9 cellular contexts compared by ENCODE assay signal in the genomic region with DNA sequence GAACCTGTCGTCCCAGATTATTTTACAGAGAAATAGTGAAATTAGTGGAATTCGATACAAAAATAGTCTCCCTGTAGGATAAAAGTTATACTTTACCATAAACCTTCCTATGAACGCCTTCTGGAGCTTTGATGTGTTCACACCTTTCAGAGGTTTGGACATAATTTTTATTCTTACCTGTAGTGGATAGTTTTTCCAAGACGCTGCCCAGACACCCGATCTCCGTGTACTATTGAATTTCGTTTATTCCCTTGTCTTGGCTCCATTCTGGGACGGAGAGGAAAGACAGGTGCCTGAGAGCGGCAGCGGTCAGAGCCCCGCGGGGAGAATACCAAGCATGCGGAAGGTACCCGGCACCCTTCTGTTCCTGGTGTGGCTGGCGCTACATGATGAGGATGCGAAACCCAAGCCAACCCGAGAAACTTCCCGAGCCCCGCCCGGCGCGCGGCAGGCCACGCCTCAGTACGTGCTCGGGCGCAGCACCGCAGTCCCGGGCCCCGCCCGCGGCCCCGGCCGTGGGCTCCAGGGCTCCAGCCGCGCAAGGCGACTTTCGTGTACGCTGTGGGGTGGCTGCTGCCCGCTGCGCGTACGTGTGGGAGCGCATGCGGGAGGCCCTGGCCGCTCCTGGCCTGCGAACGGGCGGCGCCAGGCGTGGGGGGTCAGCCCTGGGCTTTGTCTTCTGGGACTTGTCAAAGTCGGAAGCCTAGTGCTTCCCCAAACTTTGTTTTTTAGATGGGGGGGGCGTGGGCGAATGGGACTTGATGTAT. TPM values are rescaled to one million over a fixed set of nuclear protein-coding genes. Genes with fewer than 3 reads are reported as not detected.
DNase-seq lines count a peak whose midpoint lies in the region; ATAC-seq, FAIRE-seq and TF ChIP-seq lines count a peak whose summit lies in the region.
"Had no signal": no experiment of that assay in that cellular context is flagged by ENCODE, and none has a peak within 500 bp of the region (broad histone marks: within the 10 kb centered on the region; RNA-seq: fewer than 3 reads in every experiment).

No MANE protein-coding gene starts in this region.

- 2 to 5% methylated on average over 51 to 54 of the region's 54 CpGs for WGBS in pancreas, 2 donors
- 6 to 14% methylated on average over 26 to 29 of the region's 54 CpGs for WGBS in thyroid gland, 2 donors

- CTCF ChIA-PET in activated naive CD4-positive, alpha-beta T cell treated with anti-CD3 and anti-CD28 coated beads, Interleukin-2, amount 10 ng/mL, durations not matched to agents 7 days and 5 days (lab: Charles Lee), result interaction anchor here (0.9 to 2.4 kb wide), 4 partner anchors 9 to 87 kb away, joined by 3 to 23 read pairs (median 4); no protein-coding TSS in a partner anchor

- H3K9me3 Mint-ChIP-seq in activated naive CD4-positive, alpha-beta T cell treated with anti-CD3 and anti-CD28 coated beads, Interleukin-2, amount 10 ng/mL, durations not matched to agents 7 days and 5 days, result no peaks in the 10 kb centered on the region

- H3K27me3 Mint-ChIP-seq in activated naive CD4-positive, alpha-beta T cell treated with anti-CD3 and anti-CD28 coated beads, Interleukin-2, amount 10 ng/mL, durations not matched to agents 7 days and 5 days, result peaks cover 5% of the 10 kb centered on the region

- H3K36me3 Mint-ChIP-seq in activated naive CD4-positive, alpha-beta T cell treated with anti-CD3 and anti-CD28 coated beads, Interleukin-2, amount 10 ng/mL, durations not matched to agents 7 days and 5 days, result peaks cover 51% of the 10 kb centered on the region

- peak; percentile 95 for DNase-seq in RWPE2 (ENCODE audit: low spot score)
- peak; percentile 89 for DNase-seq in activated naive CD4-positive, alpha-beta T cell treated with anti-CD3 and anti-CD28 coated beads, Interleukin-2, amount 10 ng/mL, durations not matched to agents 7 days and 5 days
- DNase-seq in glomerular visceral epithelial cell (ENCODE audit: extremely low spot score), result peak; percentile 97
- DNase-seq in pancreas, result peak; percentile 81 to 94 (median 88)
- peak; percentile 88 to 89 for DNase-seq in thyroid gland

- peaks cover 50% of the 10 kb centered on the region for H3K36me3 ChIP-seq in RWPE2 (ENCODE audit: low read depth)
- H3K36me3 ChIP-seq in pancreas, result peaks cover 0 to 12% (median 0%) of the 10 kb centered on the region in 3 donors
- peaks cover under 1 to 14% of the 10 kb centered on the region in 2 donors for H3K36me3 ChIP-seq in thyroid gland

- H3K4me1 Mint-ChIP-seq in activated naive CD4-positive, alpha-beta T cell treated with anti-CD3 and anti-CD28 coated beads, Interleukin-2, amount 10 ng/mL, durations not matched to agents 7 days and 5 days, result peaks cover 53% of the 10 kb centered on the region

- H3K9me3 ChIP-seq in RWPE2 (ENCODE audit: severe bottlenecking) (no peaks in the 10 kb centered on the region), pancreas (no peaks in the 10 kb centered on the region), thyroid gland (no peaks in the 10 kb centered on the region)

- TF ChIP-seq CTCF in C4-2B (conservative IDR thresholded peaks at IDR 0.05) (no peak), RWPE2 (IDR thresholded peaks at IDR 0.05; ENCODE audit: poor library complexity, severe bottlenecking) (no peak), pancreas (IDR thresholded peaks at IDR 0.05) (no peak), thyroid gland (IDR thresholded peaks at IDR 0.05) (no peak)

- peak; percentile 41 for FAIRE-seq in pancreas (lab: Jason Lieb, UNC)

- H3K27ac ChIP-seq in C4-2B (peak overlapping the region; percentile 35), RWPE2 (ENCODE audit: poor library complexity, severe bottlenecking) (peak overlapping the region; percentile 94), pancreas (peak overlapping the region in 2 of 4 donors; percentile 81 to 85), thyroid gland (peak overlapping the region; percentile 58 to 95 (median 88))
- H3K27ac ChIP-seq: SJSA1 had no signal

- H3K4me1 ChIP-seq in RWPE2 (ENCODE audit: insufficient read depth, poor library complexity, severe bottlenecking) (peaks cover 64% of the 10 kb centered on the region), pancreas (peaks cover 0 to 7% (median 6%) of the 10 kb centered on the region in 3 donors), thyroid gland (peaks cover 18 to 31% of the 10 kb centered on the region in 2 donors)

- peak in 1 of 2 donors; percentile 85 for TF ChIP-seq POLR2A in thyroid gland (IDR thresholded peaks at IDR 0.05)

- H3K4me3 ChIP-seq in RWPE2 (ENCODE audit: severe bottlenecking), result peak overlapping the region; percentile 28
- H3K4me3 ChIP-seq in pancreas, result peak overlapping the region; percentile 33 to 54 (median 36)
- peak overlapping the region; percentile 20 to 25 (median 24) for H3K4me3 ChIP-seq in thyroid gland (replicated peaks in 1 of 3)
- H3K4me3 ChIP-seq: SJSA1 had no signal

- intact Hi-C loops in pancreas (cut with DNase I) (no loop called here), thyroid gland (cut with DNase I) (no loop called here)

- H3K27me3 ChIP-seq in RWPE2 (ENCODE audit: insufficient read depth, poor library complexity, severe bottlenecking), result no peaks in the 10 kb centered on the region
- H3K27me3 ChIP-seq in pancreas, result no peaks in the 10 kb centered on the region
- H3K27me3 ChIP-seq in thyroid gland, result no peaks in the 10 kb centered on the region
- H3K27me3 ChIP-seq: SJSA1 had no signal

- peak overlapping the region; percentile 95 for H3K4me3 Mint-ChIP-seq in activated naive CD4-positive, alpha-beta T cell treated with anti-CD3 and anti-CD28 coated beads, Interleukin-2, amount 10 ng/mL, durations not matched to agents 7 days and 5 days

- peak overlapping the region; percentile 86 for H3K27ac Mint-ChIP-seq in activated naive CD4-positive, alpha-beta T cell treated with anti-CD3 and anti-CD28 coated beads, Interleukin-2, amount 10 ng/mL, durations not matched to agents 7 days and 5 days

- ATAC-seq in GM19395 (IDR thresholded peaks at IDR 0.05; ENCODE audit: unreplicated experiment), result peak; percentile 91
- ATAC-seq in HG03558 (IDR thresholded peaks at IDR 0.05; ENCODE audit: extremely low read depth, unreplicated experiment), result peak; percentile 68
- peak; percentile 73 for ATAC-seq in RWPE2 (ENCODE audit: low read depth)
- peak; percentile 97 to 99 (median 98) for ATAC-seq in pancreas

RNA-seq across cellular contexts. Expression of gene SNAPC1, which starts 11.3 kb away (rescaled TPM):
- total RNA-seq in pancreas (1 to 10 TPM in 5 of 6 donors, under 1 TPM in 1; 0.87 to 2.7 (median 1.4) TPM), thyroid gland (1 to 10 TPM; 4.8 to 8.9 (median 6.8) TPM)
- 1 to 10 TPM; 2.0 to 2.7 TPM for polyA plus RNA-seq in pancreas

RNA-seq across cellular contexts. Expression of gene HIF1A, which starts 55.6 kb away (rescaled TPM):
- total RNA-seq in pancreas (10 to 100 TPM; 21.0 to 97.4 (median 34.8) TPM), thyroid gland (100 to 1,000 TPM; 137 to 295 (median 158) TPM)
- 10 to 100 TPM; 10.6 to 24.9 TPM for polyA plus RNA-seq in pancreas
